Comparison of ENCODE assay signal across 26 cellular contexts in the genomic region with DNA sequence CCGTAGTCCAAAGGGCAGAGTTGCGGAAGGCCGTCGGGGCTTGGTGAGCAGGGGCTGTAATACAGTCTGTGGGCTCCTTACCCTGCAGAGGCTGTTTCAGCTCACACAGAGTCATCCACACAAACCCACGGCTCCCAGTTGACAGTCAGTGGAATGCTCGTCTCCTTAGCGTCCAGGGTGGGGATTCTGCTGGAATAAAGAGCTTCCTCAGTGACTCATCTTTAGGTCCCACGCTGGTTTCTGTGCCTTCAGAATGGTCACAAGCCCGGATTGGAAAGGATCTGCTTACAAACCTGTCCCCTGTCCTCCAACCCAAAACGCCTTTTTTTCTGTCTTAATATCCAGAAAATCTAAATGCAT.
DNase-seq lines count a peak whose midpoint lies in the region; ATAC-seq, FAIRE-seq and TF ChIP-seq lines count a peak whose summit lies in the region.
"Had no signal": no experiment of that assay in that cellular context is flagged by ENCODE, and none has a peak within 500 bp of the region (broad histone marks: within the 10 kb centered on the region; RNA-seq: fewer than 3 reads in every experiment).

No MANE protein-coding gene starts in this region.

- peaks cover 69% of the 10 kb centered on the region for H3K4me1 Mint-ChIP-seq in chondrocyte (ENCODE audit: low read depth)
- H3K4me1 Mint-ChIP-seq: stimulated activated naive B cell treated with anti-CD40 and anti-IgM and Interleukin-4, amounts not matched to agents 10 μg/mL and 1 μg/mL and 100 μg/mL, for 72 hours had no signal

- no peaks in the 10 kb centered on the region for H3K9me3 ChIP-seq in vagina
- H3K9me3 ChIP-seq: right lobe of liver, thyroid gland had no signal

- H3K9me3 Mint-ChIP-seq in chondrocyte (ENCODE audit: low read depth): no peaks in the 10 kb centered on the region
- H3K9me3 Mint-ChIP-seq: GM23338; stimulated activated naive B cell treated with anti-CD40 and anti-IgM and Interleukin-4, amounts not matched to agents 10 μg/mL and 1 μg/mL and 100 μg/mL, for 72 hours had no signal

- H3K27ac Mint-ChIP-seq in chondrocyte (ENCODE audit: unreplicated experiment): peak overlapping the region; percentile 91
- H3K27ac Mint-ChIP-seq: GM23338; stimulated activated naive B cell treated with anti-CD40 and anti-IgM and Interleukin-4, amounts not matched to agents 10 μg/mL and 1 μg/mL and 100 μg/mL, for 72 hours had no signal

- H3K27ac ChIP-seq in vagina: no peak overlapping the region
- H3K27ac ChIP-seq: coronary artery, PC-9, thyroid gland had no signal

- H3K4me3 ChIP-seq in vagina: no peak overlapping the region
- H3K4me3 ChIP-seq: coronary artery, GM23338, PC-9, right lobe of liver, thyroid gland had no signal

- H3K27me3 Mint-ChIP-seq in chondrocyte (ENCODE audit: low read depth): no peaks in the 10 kb centered on the region

- intact Hi-C loops in vagina (cut with DNase I): no loop called here

- ATAC-seq in HG02970 (IDR thresholded peaks at IDR 0.05; ENCODE audit: low FRiP score, unreplicated experiment): no peak
- ATAC-seq: GM23338; stimulated activated naive B cell treated with anti-CD40 and anti-IgM and Interleukin-4, amounts not matched to agents 10 μg/mL and 1 μg/mL and 100 μg/mL, for 72 hours had no signal

- peaks cover 11% of the 10 kb centered on the region for H3K36me3 Mint-ChIP-seq in chondrocyte (ENCODE audit: low read depth)
- H3K36me3 Mint-ChIP-seq: stimulated activated naive B cell treated with anti-CD40 and anti-IgM and Interleukin-4, amounts not matched to agents 10 μg/mL and 1 μg/mL and 100 μg/mL, for 72 hours had no signal

- no peaks in the 10 kb centered on the region for H3K4me1 ChIP-seq in vagina
- H3K4me1 ChIP-seq: thyroid gland had no signal

- peaks cover 0 to 26% of the 10 kb centered on the region in 2 donors for H3K36me3 ChIP-seq in vagina
- H3K36me3 ChIP-seq: right lobe of liver had no signal

- no peak overlapping the region for H3K4me3 Mint-ChIP-seq in chondrocyte (ENCODE audit: unreplicated experiment)
- H3K4me3 Mint-ChIP-seq: GM23338; stimulated activated naive B cell treated with anti-CD40 and anti-IgM and Interleukin-4, amounts not matched to agents 10 μg/mL and 1 μg/mL and 100 μg/mL, for 72 hours had no signal

- TF ChIP-seq CTCF in chondrocyte (IDR thresholded peaks at IDR 0.05): no peak
- no peak for TF ChIP-seq CTCF in vagina (IDR thresholded peaks at IDR 0.05)

- H3K27me3 ChIP-seq in vagina: no peaks in the 10 kb centered on the region
- H3K27me3 ChIP-seq: right lobe of liver, thyroid gland had no signal

- no peak for TF ChIP-seq POLR2A in H54 (IDR thresholded peaks at IDR 0.05; ENCODE audit: low read depth, low read length)
- no peak for TF ChIP-seq POLR2A in vagina (IDR thresholded peaks at IDR 0.05)

- FAIRE-seq in H54 (lab: Jason Lieb, UNC): no peak
- FAIRE-seq: endothelial cell of umbilical vein, GM18507 had no signal

- DNase-seq in AG08395 (ENCODE audit: low spot score): peak; percentile 36
- peak; percentile 30 for DNase-seq in H54 (ENCODE audit: insufficient read length, low spot score)
- no peak for DNase-seq in chondrocyte (ENCODE audit: low spot score)
- peak; percentile 65 for DNase-seq in myocyte (ENCODE audit: low read depth)
- DNase-seq in vagina (ENCODE audit: extremely low spot score in 2 of 2): no peak
- no peak for DNase-seq in NCI-H524 (lab: John Stamatoyannopoulos, UW)
- no peak for DNase-seq in NCI-H1694 (lab: John Stamatoyannopoulos, UW)
- DNase-seq: activated CD4-positive, CD25-positive, alpha-beta regulatory T cell; activated naive CD4-positive, alpha-beta T cell treated with anti-CD3 and anti-CD28 coated beads, Interleukin-2, amount 50 U/mL, for 16 hours; activated T-cell treated with anti-CD3 and anti-CD28 coated beads, Interleukin-2, amount 50 U/mL, for 48 hours; AML-193; DND-41; foreskin fibroblast; left colon; NCI-H82; nucleus accumbens; PC-9; right lobe of liver; stimulated activated naive B cell treated with anti-CD40 and anti-IgM and Interleukin-4, amounts not matched to agents 10 μg/mL and 1 μg/mL and 100 μg/mL, for 72 hours; T-helper 9 cell; thyroid gland had no signal

Comparison
In these comparisons a context has a peak if more than half of its experiments do, and no peak if none do; other contexts are left out.
1. DNase-seq: peak in AG08395 (single experiment), H54 (single experiment) and myocyte (single experiment); none in chondrocyte (single experiment), vagina (0 of 2), NCI-H524 (0 of 2) and NCI-H1694 (single experiment).